Comparison of ENCODE assay signal across 31 cellular contexts in genomic region chr12:131842169-131842568, GRCh38. TPM values are rescaled to one million over a fixed set of nuclear protein-coding genes. Genes with fewer than 3 reads are reported as not detected.
DNase-seq lines count a peak whose midpoint lies in the region; ATAC-seq and TF ChIP-seq lines count a peak whose summit lies in the region.
"Had no signal": no experiment of that assay in that cellular context is flagged by ENCODE, and none has a peak within 500 bp of the region (broad histone marks: within the 10 kb centered on the region; RNA-seq: fewer than 3 reads in every experiment).

No MANE protein-coding gene starts in this region.

- no peaks in the 10 kb centered on the region for H3K9me3 Mint-ChIP-seq in progenitor cell of endocrine pancreas (ENCODE audit: low read depth)
- H3K9me3 Mint-ChIP-seq: CD14-positive monocyte; CD4-positive, alpha-beta T cell; CD4-positive, CD25-positive, alpha-beta regulatory T cell; CD8-positive, alpha-beta memory T cell; CD8-positive, alpha-beta T cell had no signal

- H3K23ac ChIP-seq in neuronal stem cell (ENCODE audit: low read depth, low read length, poor library complexity): no peak overlapping the region

- H2AFZ ChIP-seq in neuronal stem cell (ENCODE audit: low read length): no peak overlapping the region

- H4K8ac ChIP-seq in neuronal stem cell (ENCODE audit: low read depth, low read length): no peak overlapping the region

- no peak overlapping the region for H3K4me3 Mint-ChIP-seq in progenitor cell of endocrine pancreas (ENCODE audit: low read depth)
- H3K4me3 Mint-ChIP-seq: B cell; CD14-positive monocyte; CD4-positive, alpha-beta memory T cell; CD4-positive, alpha-beta T cell; CD4-positive, CD25-positive, alpha-beta regulatory T cell; CD8-positive, alpha-beta memory T cell; CD8-positive, alpha-beta T cell had no signal

- H3K4me3 ChIP-seq in neuronal stem cell (ENCODE audit: low read length in 2 of 2): no peak overlapping the region
- H3K4me3 ChIP-seq: A549; BLaER1; BLaER1 treated with 17β-estradiol and CSF1 and Interleukin-3, amounts not matched to agents 10 nM and 100 nM had no signal

- H3K18ac ChIP-seq in neuronal stem cell (ENCODE audit: low read length): no peak overlapping the region

- TF ChIP-seq CTCF in progenitor cell of endocrine pancreas (IDR thresholded peaks at IDR 0.05; ENCODE audit: unreplicated experiment): no peak

- H2AK5ac ChIP-seq in neuronal stem cell (ENCODE audit: low read depth, low read length): no peak overlapping the region

- no peak overlapping the region for H2BK12ac ChIP-seq in neuronal stem cell (ENCODE audit: low read length)

- H3K4me1 Mint-ChIP-seq in progenitor cell of endocrine pancreas (ENCODE audit: low read depth): peaks cover 3% of the 10 kb centered on the region
- H3K4me1 Mint-ChIP-seq: B cell; CD14-positive monocyte; CD4-positive, alpha-beta memory T cell; CD4-positive, CD25-positive, alpha-beta regulatory T cell; CD8-positive, alpha-beta memory T cell had no signal

- peaks cover 0 to 59% of the 10 kb centered on the region in 2 donors for H3K36me3 ChIP-seq in neuronal stem cell (replicated peaks in 1 of 2; ENCODE audit: control insufficient read depth in 2 of 2, insufficient read depth in 2 of 2, low read length in 2 of 2)
- H3K36me3 ChIP-seq: BE2C had no signal

- H3K4me2 ChIP-seq in neuronal stem cell (ENCODE audit: insufficient read depth, low read length, poor library complexity, severe bottlenecking): no peak overlapping the region
- H3K4me2 ChIP-seq: A549; BLaER1; BLaER1 treated with 17β-estradiol and CSF1 and Interleukin-3, amounts not matched to agents 10 nM and 100 nM had no signal

- peak overlapping the region; percentile 1 for H2BK5ac ChIP-seq in neuronal stem cell (ENCODE audit: low read length)

- no peaks in the 10 kb centered on the region for H3K9me3 ChIP-seq in neuronal stem cell (replicated peaks in 1 of 2; ENCODE audit: control insufficient read depth in 2 of 2, insufficient read depth in 1 of 2, low read depth in 1 of 2, low read length in 2 of 2)
- H3K9me3 ChIP-seq: A549; BE2C; BLaER1; BLaER1 treated with 17β-estradiol and CSF1 and Interleukin-3, amounts not matched to agents 10 nM and 100 nM; Caco-2 had no signal

- H3K4ac ChIP-seq in neuronal stem cell (ENCODE audit: low read length): no peak overlapping the region

- H3K27ac Mint-ChIP-seq in progenitor cell of endocrine pancreas: peak overlapping the region; percentile 62
- H3K27ac Mint-ChIP-seq: B cell; CD4-positive, alpha-beta T cell; CD4-positive, CD25-positive, alpha-beta regulatory T cell; CD8-positive, alpha-beta memory T cell; CD8-positive, alpha-beta T cell had no signal

- peak overlapping the region; percentile 38 for H3K14ac ChIP-seq in neuronal stem cell (ENCODE audit: low read length)

- no peaks in the 10 kb centered on the region for H3K79me1 ChIP-seq in neuronal stem cell (ENCODE audit: low read depth, low read length)

- H2BK15ac ChIP-seq in neuronal stem cell (ENCODE audit: low read length): no peak overlapping the region

- no CpG with 5 or more reads among the region's 15 CpGs for WGBS in neuronal stem cell (ENCODE audit: extremely low coverage in 2 of 2, insufficient read length in 2 of 2, insufficient replicate concordance in 1 of 2), 2 donors

- no peak overlapping the region for H4K91ac ChIP-seq in neuronal stem cell (ENCODE audit: low read depth, low read length, poor library complexity)

- H3K27me3 ChIP-seq in neuronal stem cell (ENCODE audit: control insufficient read depth in 3 of 3, insufficient read depth in 3 of 3, low read depth in 1 of 3, low read length in 3 of 3): no peaks in the 10 kb centered on the region
- H3K27me3 ChIP-seq: BE2C; BLaER1; BLaER1 treated with 17β-estradiol and CSF1 and Interleukin-3, amounts not matched to agents 10 nM and 100 nM had no signal

- H3K9ac ChIP-seq in neuronal stem cell (ENCODE audit: low read depth, low read length, poor library complexity): no peak overlapping the region
- H3K9ac ChIP-seq: BLaER1; BLaER1 treated with 17β-estradiol and CSF1 and Interleukin-3, amounts not matched to agents 10 nM and 100 nM had no signal

- no peaks in the 10 kb centered on the region for H3K36me3 Mint-ChIP-seq in progenitor cell of endocrine pancreas (ENCODE audit: insufficient read depth)
- H3K36me3 Mint-ChIP-seq: CD4-positive, alpha-beta memory T cell; CD4-positive, CD25-positive, alpha-beta regulatory T cell; CD8-positive, alpha-beta memory T cell; CD8-positive, alpha-beta T cell had no signal

- DNase-seq in neuronal stem cell (ENCODE audit: low spot score): no peak
- DNase-seq in progenitor cell of endocrine pancreas (ENCODE audit: low spot score, unreplicated experiment): no peak
- no peak for DNase-seq in D341Med (ENCODE audit: low spot score)
- DNase-seq: 8988T; ACHN; AML-193; C1 segment of cervical spinal cord; Calu3; CD4-positive, alpha-beta memory T cell; CD4-positive, alpha-beta T cell; CD4-positive, CD25-positive, alpha-beta regulatory T cell; CD8-positive, alpha-beta memory T cell; CD8-positive, alpha-beta T cell; COR-L47; DMS 273 treated with DMSO at 0.1 percent for 48 hours; DMS153; DMS53; DMS79; DMS79 treated with DMSO at 0.1 percent for 48 hours; DND-41; EL had no signal

- H3K27me3 Mint-ChIP-seq in progenitor cell of endocrine pancreas: no peaks in the 10 kb centered on the region
- H3K27me3 Mint-ChIP-seq: B cell; CD4-positive, alpha-beta T cell; CD4-positive, CD25-positive, alpha-beta regulatory T cell had no signal

- no peak overlapping the region for H2BK120ac ChIP-seq in neuronal stem cell (ENCODE audit: low read depth, low read length)

- no peaks in the 10 kb centered on the region for H3K4me1 ChIP-seq in neuronal stem cell (ENCODE audit: control insufficient read depth in 2 of 2, insufficient read depth in 1 of 2, low read depth in 1 of 2, low read length in 2 of 2)
- H3K4me1 ChIP-seq: A549; BLaER1; BLaER1 treated with 17β-estradiol and CSF1 and Interleukin-3, amounts not matched to agents 10 nM and 100 nM had no signal

- H3K27ac ChIP-seq in neuronal stem cell (replicated peaks; ENCODE audit: low read length): no peak overlapping the region
- H3K27ac ChIP-seq: 22Rv1; A549; BLaER1; BLaER1 treated with 17β-estradiol and CSF1 and Interleukin-3, amounts not matched to agents 10 nM and 100 nM; C4-2B had no signal

- ATAC-seq in SK-N-SH treated with all-trans-retinoic acid at 6 μM for 48 hours: no peak
- ATAC-seq: A549; CD8-positive, alpha-beta T cell had no signal

TF ChIP-seq in SK-N-SH treated with all-trans-retinoic acid at 6 μM for 48 hours, 23 proteins besides CTCF, POLR2A, EP300 and RAD21:
- TF ChIP-seq TSHZ2 (CRISPR knock-in tag; IDR thresholded peaks at IDR 0.05): no peak

RNA-seq across cellular contexts. Expression of gene MMP17, which starts 14.0 kb away (rescaled TPM):
- polyA plus RNA-seq in neuronal stem cell (2013, experiment 1 of 2): 4.2 TPM
- 3.8 TPM for polyA plus RNA-seq in neuronal stem cell (2013, experiment 2 of 2)
- total RNA-seq in progenitor cell of endocrine pancreas: 0.48 and 0.49 TPM in 2 replicates
- total RNA-seq: CD4-positive, CD25-positive, alpha-beta regulatory T cell had no signal
- polyA plus RNA-seq: CD4-positive, alpha-beta memory T cell; CD8-positive, alpha-beta memory T cell had no signal

RNA-seq across cellular contexts. Expression of gene ULK1, which starts 52.3 kb away (rescaled TPM):
- polyA plus RNA-seq in neuronal stem cell (2013, experiment 1 of 2): 21.6 TPM
- 22.4 TPM for polyA plus RNA-seq in neuronal stem cell (2013, experiment 2 of 2)
- 111 and 122 TPM in 2 replicates for total RNA-seq in progenitor cell of endocrine pancreas
